ENCODE assay signal across 1 cellular context in the genomic region with DNA sequence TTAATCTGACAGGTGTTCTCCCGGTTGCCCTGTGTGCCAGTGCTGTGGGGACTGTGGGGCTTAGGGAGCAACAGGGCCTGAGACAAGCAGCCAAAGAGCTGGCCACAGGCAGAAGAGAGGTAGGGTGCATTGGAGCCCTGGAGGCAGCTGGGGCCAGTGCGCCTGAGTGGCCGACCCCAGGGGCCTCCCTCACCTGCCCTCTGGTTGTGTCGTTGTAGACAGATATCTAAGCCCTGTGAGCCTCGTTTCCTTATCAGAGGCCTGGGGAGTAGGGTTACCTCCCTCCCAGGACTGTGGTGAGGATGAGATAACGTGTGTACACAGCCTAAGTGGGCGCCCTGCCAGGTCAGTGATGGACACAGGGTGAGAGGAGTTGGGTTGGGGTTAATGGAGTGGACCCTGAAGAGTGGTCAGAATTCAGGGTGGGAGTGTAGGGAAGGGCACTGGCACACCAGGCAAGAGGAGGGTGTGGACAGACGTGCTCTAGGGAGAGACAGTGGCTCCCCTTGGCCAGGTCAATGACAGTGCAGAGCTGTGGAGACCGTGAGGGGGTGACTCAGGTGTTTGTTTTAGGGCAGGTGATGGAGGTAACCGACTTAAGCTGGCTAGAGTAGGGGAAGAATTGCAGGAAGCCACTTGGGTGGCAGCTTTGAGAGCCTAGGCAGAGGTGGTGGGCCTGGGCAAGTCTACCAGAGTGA.
A peak's percentile ranks its signal among the peaks of the same experiment; 100 is the strongest.
TF ChIP-seq lines count a peak whose summit lies in the region.

No MANE protein-coding gene starts in this region.

TF ChIP-seq in HepG2, 621 proteins besides CTCF, POLR2A, EP300 and RAD21 (continued from another document and continues in another):
- 0 out of 2 replicates have a peak, but pooled peaks have one; percentile 51 for TF ChIP-seq ZNF646 (CRISPR knock-in tag; IDR thresholded peaks at IDR 0.05)
- no peak for TF ChIP-seq CC2D1A (CRISPR knock-in tag; IDR thresholded peaks at IDR 0.05)
- no peak for TF ChIP-seq ZNF777 (CRISPR knock-in tag; IDR thresholded peaks at IDR 0.05)
- TF ChIP-seq ZMYM4 (CRISPR knock-in tag; IDR thresholded peaks at IDR 0.05), result no peak; the same call in 1 of the 2 replicates
- TF ChIP-seq BCL6 (CRISPR knock-in tag; IDR thresholded peaks at IDR 0.05), result peak; percentile 62; the same call in 1 of the 2 replicates
- TF ChIP-seq ZSCAN25 (CRISPR knock-in tag; IDR thresholded peaks at IDR 0.05), result peak; percentile 56; the same call in 1 of the 2 replicates
- peak; percentile 59 for TF ChIP-seq PITX1 (CRISPR knock-in tag; IDR thresholded peaks at IDR 0.05)
- no peak for TF ChIP-seq FOXM1 (CRISPR knock-in tag; IDR thresholded peaks at IDR 0.05)
- peak; percentile 69; the same call in 1 of the 2 replicates for TF ChIP-seq ZNF235 (CRISPR knock-in tag; IDR thresholded peaks at IDR 0.05; ENCODE audit: borderline replicate concordance)
- TF ChIP-seq, protein P1, sequence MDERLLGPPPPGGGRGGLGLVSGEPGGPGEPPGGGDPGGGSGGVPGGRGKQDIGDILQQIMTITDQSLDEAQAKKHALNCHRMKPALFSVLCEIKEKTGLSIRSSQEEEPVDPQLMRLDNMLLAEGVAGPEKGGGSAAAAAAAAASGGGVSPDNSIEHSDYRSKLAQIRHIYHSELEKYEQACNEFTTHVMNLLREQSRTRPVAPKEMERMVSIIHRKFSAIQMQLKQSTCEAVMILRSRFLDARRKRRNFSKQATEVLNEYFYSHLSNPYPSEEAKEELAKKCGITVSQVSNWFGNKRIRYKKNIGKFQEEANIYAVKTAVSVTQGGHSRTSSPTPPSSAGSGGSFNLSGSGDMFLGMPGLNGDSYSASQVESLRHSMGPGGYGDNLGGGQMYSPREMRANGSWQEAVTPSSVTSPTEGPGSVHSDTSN (CRISPR knock-in tag; IDR thresholded peaks at IDR 0.05), result peak; percentile 59; the same call in 1 of the 2 replicates
- no peak for TF ChIP-seq SP5 (CRISPR knock-in tag; IDR thresholded peaks at IDR 0.05; ENCODE audit: borderline replicate concordance, low read depth)
- TF ChIP-seq DMAP1 (CRISPR knock-in tag; IDR thresholded peaks at IDR 0.05), result no peak
- peak; percentile 56; the same call in 1 of the 2 replicates for TF ChIP-seq ZNF747 (CRISPR knock-in tag; IDR thresholded peaks at IDR 0.05; ENCODE audit: borderline replicate concordance)
- TF ChIP-seq, protein P2, sequence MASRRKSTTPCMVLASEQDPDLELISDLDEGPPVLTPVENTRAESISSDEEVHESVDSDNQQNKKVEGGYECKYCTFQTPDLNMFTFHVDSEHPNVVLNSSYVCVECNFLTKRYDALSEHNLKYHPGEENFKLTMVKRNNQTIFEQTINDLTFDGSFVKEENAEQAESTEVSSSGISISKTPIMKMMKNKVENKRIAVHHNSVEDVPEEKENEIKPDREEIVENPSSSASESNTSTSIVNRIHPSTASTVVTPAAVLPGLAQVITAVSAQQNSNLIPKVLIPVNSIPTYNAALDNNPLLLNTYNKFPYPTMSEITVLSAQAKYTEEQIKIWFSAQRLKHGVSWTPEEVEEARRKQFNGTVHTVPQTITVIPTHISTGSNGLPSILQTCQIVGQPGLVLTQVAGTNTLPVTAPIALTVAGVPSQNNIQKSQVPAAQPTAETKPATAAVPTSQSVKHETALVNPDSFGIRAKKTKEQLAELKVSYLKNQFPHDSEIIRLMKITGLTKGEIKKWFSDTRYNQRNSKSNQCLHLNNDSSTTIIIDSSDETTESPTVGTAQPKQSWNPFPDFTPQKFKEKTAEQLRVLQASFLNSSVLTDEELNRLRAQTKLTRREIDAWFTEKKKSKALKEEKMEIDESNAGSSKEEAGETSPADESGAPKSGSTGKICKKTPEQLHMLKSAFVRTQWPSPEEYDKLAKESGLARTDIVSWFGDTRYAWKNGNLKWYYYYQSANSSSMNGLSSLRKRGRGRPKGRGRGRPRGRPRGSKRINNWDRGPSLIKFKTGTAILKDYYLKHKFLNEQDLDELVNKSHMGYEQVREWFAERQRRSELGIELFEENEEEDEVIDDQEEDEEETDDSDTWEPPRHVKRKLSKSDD (CRISPR knock-in tag; IDR thresholded peaks at IDR 0.05; ENCODE audit: low read depth), result 0 out of 2 replicates have a peak, but pooled peaks have one; percentile 11
- no peak for TF ChIP-seq SOX6 (IDR thresholded peaks at IDR 0.05)
- peak; percentile 79 for TF ChIP-seq SOX6 (CRISPR knock-in tag; IDR thresholded peaks at IDR 0.05)
- 0 out of 2 replicates have a peak, but pooled peaks have one; percentile 47 for TF ChIP-seq ZNF644 (CRISPR knock-in tag; IDR thresholded peaks at IDR 0.05; ENCODE audit: low read depth)
- no peak; the same call in 1 of the 2 replicates for TF ChIP-seq THRA (CRISPR knock-in tag; IDR thresholded peaks at IDR 0.05; ENCODE audit: borderline replicate concordance)
- TF ChIP-seq, protein P3, sequence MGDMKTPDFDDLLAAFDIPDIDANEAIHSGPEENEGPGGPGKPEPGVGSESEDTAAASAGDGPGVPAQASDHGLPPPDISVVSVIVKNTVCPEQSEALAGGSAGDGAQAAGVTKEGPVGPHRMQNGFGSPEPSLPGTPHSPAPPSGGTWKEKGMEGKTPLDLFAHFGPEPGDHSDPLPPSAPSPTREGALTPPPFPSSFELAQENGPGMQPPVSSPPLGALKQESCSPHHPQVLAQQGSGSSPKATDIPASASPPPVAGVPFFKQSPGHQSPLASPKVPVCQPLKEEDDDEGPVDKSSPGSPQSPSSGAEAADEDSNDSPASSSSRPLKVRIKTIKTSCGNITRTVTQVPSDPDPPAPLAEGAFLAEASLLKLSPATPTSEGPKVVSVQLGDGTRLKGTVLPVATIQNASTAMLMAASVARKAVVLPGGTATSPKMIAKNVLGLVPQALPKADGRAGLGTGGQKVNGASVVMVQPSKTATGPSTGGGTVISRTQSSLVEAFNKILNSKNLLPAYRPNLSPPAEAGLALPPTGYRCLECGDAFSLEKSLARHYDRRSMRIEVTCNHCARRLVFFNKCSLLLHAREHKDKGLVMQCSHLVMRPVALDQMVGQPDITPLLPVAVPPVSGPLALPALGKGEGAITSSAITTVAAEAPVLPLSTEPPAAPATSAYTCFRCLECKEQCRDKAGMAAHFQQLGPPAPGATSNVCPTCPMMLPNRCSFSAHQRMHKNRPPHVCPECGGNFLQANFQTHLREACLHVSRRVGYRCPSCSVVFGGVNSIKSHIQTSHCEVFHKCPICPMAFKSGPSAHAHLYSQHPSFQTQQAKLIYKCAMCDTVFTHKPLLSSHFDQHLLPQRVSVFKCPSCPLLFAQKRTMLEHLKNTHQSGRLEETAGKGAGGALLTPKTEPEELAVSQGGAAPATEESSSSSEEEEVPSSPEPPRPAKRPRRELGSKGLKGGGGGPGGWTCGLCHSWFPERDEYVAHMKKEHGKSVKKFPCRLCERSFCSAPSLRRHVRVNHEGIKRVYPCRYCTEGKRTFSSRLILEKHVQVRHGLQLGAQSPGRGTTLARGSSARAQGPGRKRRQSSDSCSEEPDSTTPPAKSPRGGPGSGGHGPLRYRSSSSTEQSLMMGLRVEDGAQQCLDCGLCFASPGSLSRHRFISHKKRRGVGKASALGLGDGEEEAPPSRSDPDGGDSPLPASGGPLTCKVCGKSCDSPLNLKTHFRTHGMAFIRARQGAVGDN (CRISPR knock-in tag; IDR thresholded peaks at IDR 0.05), result peak; percentile 81
- no peak for TF ChIP-seq MAZ (IDR thresholded peaks at IDR 0.05; ENCODE audit: borderline replicate concordance, low read depth, low read length)
- TF ChIP-seq MAZ (CRISPR knock-in tag; IDR thresholded peaks at IDR 0.05; ENCODE audit: low read depth), result peak; percentile 50; the same call in 1 of the 2 replicates
- TF ChIP-seq GATAD1 (CRISPR knock-in tag; IDR thresholded peaks at IDR 0.05), result 0 out of 2 replicates have a peak, but pooled peaks have one; percentile 36
- peak; percentile 65 for TF ChIP-seq FOXP4 (CRISPR knock-in tag; IDR thresholded peaks at IDR 0.05)
- TF ChIP-seq TFDP2 (CRISPR knock-in tag; IDR thresholded peaks at IDR 0.05), result 0 out of 2 replicates have a peak, but pooled peaks have one; percentile 15
- TF ChIP-seq, protein P4, sequence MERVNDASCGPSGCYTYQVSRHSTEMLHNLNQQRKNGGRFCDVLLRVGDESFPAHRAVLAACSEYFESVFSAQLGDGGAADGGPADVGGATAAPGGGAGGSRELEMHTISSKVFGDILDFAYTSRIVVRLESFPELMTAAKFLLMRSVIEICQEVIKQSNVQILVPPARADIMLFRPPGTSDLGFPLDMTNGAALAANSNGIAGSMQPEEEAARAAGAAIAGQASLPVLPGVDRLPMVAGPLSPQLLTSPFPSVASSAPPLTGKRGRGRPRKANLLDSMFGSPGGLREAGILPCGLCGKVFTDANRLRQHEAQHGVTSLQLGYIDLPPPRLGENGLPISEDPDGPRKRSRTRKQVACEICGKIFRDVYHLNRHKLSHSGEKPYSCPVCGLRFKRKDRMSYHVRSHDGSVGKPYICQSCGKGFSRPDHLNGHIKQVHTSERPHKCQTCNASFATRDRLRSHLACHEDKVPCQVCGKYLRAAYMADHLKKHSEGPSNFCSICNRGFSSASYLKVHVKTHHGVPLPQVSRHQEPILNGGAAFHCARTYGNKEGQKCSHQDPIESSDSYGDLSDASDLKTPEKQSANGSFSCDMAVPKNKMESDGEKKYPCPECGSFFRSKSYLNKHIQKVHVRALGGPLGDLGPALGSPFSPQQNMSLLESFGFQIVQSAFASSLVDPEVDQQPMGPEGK (CRISPR knock-in tag; IDR thresholded peaks at IDR 0.05), result peak; percentile 95
- 0 out of 2 replicates have a peak, but pooled peaks have one; percentile 36 for TF ChIP-seq HNRNPL (IDR thresholded peaks at IDR 0.05; ENCODE audit: low read depth, low read length)
- no peak for TF ChIP-seq BRCA1 (CRISPR knock-in tag; IDR thresholded peaks at IDR 0.05)
- TF ChIP-seq RXRA (CRISPR knock-in tag; IDR thresholded peaks at IDR 0.05), result peak; percentile 84
